Comparison of ENCODE assay signal across 8 cellular contexts in the genomic region with DNA sequence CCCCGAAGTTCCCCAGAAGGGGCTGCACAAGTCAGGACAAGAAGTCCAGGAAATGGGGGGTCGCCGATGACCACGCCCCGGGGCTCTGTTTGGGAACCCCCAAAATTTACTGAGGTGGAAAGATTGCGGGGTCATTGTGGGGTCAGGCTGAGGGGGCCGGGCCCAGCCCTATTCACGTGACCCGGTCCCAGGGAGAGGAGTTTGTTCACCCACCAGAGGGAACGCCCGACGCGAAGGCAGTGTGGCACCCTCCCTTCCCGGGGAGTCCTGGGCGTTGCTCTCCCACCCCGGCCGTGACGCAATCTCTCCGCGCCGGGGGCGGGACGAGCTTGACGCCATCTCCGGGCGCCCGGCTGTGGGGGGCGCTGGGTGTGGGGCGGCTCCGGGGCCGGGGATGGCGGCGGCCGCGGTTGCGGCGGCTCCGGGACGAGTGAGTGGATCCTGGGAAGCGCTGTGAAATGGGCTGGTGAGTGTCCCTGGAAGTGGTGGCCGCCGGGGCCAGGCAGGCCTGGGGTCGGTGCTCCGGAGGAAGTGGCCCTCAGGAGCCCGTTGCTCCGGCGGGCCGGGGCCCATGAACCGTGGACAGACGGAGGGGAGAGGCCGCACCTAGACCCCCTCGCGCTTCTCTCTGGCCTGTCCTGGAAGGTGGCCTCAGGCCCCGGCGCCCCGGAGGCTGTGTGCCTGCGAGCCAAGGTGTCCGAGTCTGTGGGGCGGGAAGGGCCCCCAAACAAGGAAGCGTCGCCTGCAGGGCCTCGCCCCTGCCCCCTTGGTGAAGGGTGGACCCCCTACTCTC. TPM values are rescaled to one million over a fixed set of nuclear protein-coding genes. Genes with fewer than 3 reads are reported as not detected.
DNase-seq lines count a peak whose midpoint lies in the region; ATAC-seq and TF ChIP-seq lines count a peak whose summit lies in the region.

A gene with protein sequence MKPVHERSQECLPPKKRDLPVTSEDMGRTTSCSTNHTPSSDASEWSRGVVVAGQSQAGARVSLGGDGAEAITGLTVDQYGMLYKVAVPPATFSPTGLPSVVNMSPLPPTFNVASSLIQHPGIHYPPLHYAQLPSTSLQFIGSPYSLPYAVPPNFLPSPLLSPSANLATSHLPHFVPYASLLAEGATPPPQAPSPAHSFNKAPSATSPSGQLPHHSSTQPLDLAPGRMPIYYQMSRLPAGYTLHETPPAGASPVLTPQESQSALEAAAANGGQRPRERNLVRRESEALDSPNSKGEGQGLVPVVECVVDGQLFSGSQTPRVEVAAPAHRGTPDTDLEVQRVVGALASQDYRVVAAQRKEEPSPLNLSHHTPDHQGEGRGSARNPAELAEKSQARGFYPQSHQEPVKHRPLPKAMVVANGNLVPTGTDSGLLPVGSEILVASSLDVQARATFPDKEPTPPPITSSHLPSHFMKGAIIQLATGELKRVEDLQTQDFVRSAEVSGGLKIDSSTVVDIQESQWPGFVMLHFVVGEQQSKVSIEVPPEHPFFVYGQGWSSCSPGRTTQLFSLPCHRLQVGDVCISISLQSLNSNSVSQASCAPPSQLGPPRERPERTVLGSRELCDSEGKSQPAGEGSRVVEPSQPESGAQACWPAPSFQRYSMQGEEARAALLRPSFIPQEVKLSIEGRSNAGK (plus strand): TSS at position 338 of the 793 bp plus-strand sequence. CDS start 3,765 bp downstream, outside the sequence.

- H2AFZ ChIP-seq in neural cell (ENCODE audit: low read depth, low read length), result peak within 1 kb of the TSS; percentile 85

- peaks cover 43% of the 10 kb centered on the region for H3K4me1 Mint-ChIP-seq in stimulated activated naive CD8-positive, alpha-beta T cell treated with anti-CD3 and anti-CD28 coated beads, Interleukin-15, amount 100 ng/mL, for 72 hours

- H3K27ac Mint-ChIP-seq in stimulated activated naive CD8-positive, alpha-beta T cell treated with anti-CD3 and anti-CD28 coated beads, Interleukin-15, amount 100 ng/mL, for 72 hours, result peak within 1 kb of the TSS; percentile 96 to 97

- no peaks in the 10 kb centered on the region for H3K36me3 ChIP-seq in neural cell (ENCODE audit: insufficient read depth, low read length)

- H3K9me2 ChIP-seq in neural cell (ENCODE audit: insufficient read depth, low read length), result no peaks in the 10 kb centered on the region

- TF ChIP-seq EP300 in neural cell (conservative IDR thresholded peaks at IDR 0.05; ENCODE audit: poor library complexity, severe bottlenecking), result peak; percentile 78

- H3K27ac ChIP-seq in neural cell (ENCODE audit: low read length), result peak within 1 kb of the TSS; percentile 52

- H3K79me2 ChIP-seq in neural cell (replicated peaks; ENCODE audit: insufficient read depth, low read length), result peaks cover 25% of the 10 kb centered on the region

- H3K27me3 Mint-ChIP-seq in stimulated activated naive CD8-positive, alpha-beta T cell treated with anti-CD3 and anti-CD28 coated beads, Interleukin-15, amount 100 ng/mL, for 72 hours, result no peaks in the 10 kb centered on the region

- no peaks in the 10 kb centered on the region for H3K9me3 ChIP-seq in neural cell (ENCODE audit: low read length)

- ATAC-seq in stimulated activated naive CD8-positive, alpha-beta T cell treated with anti-CD3 and anti-CD28 coated beads, Interleukin-15, amount 100 ng/mL, for 72 hours, result peak; percentile 92

- no peaks in the 10 kb centered on the region for H3K9me3 Mint-ChIP-seq in stimulated activated naive CD8-positive, alpha-beta T cell treated with anti-CD3 and anti-CD28 coated beads, Interleukin-15, amount 100 ng/mL, for 72 hours

- peak within 1 kb of the TSS; percentile 95 for H3K4me3 Mint-ChIP-seq in stimulated activated naive CD8-positive, alpha-beta T cell treated with anti-CD3 and anti-CD28 coated beads, Interleukin-15, amount 100 ng/mL, for 72 hours

- DNase-seq in EL, result peak; percentile 90
- DNase-seq in GOT3 (lab: John Stamatoyannopoulos, UW), result peak; percentile 59
- DNase-seq in LHCN-M2 (ENCODE audit: low read depth), result peak; percentile 89
- DNase-seq in activated effector memory CD4-positive, alpha-beta T cell treated with anti-CD3 and anti-CD28 coated beads, Interleukin-2, amount 50 U/mL, for 16 hours, result peak; percentile 98
- peak; percentile 92 for DNase-seq in fibroblast of villous mesenchyme (ENCODE audit: low read depth)
- DNase-seq in stimulated activated naive CD8-positive, alpha-beta T cell treated with anti-CD3 and anti-CD28 coated beads, Interleukin-15, amount 100 ng/mL, for 72 hours, result peak; percentile 94

- no peak for TF ChIP-seq RAD21 in neural cell (conservative IDR thresholded peaks at IDR 0.05)

- peak within 1 kb of the TSS; percentile 95 for H3K4me3 ChIP-seq in fibroblast of villous mesenchyme (ENCODE audit: low read depth, low read length)
- H3K4me3 ChIP-seq in neural cell (ENCODE audit: low read length), result peak within 1 kb of the TSS; percentile 86

- no peaks in the 10 kb centered on the region for H3K27me3 ChIP-seq in neural cell (ENCODE audit: insufficient read depth, low read depth, low read length)

- H3K9ac ChIP-seq in neural cell (ENCODE audit: low read length), result peak within 1 kb of the TSS; percentile 94

- peak; percentile 95 for TF ChIP-seq POLR2A in Raji (IDR thresholded peaks at IDR 0.05; ENCODE audit: insufficient read depth, low read depth, low read length)

- peak within 1 kb of the TSS; percentile 88 for H3K4me2 ChIP-seq in neural cell (ENCODE audit: low read length)

- TF ChIP-seq CTCF in fibroblast of villous mesenchyme (IDR thresholded peaks at IDR 0.05; ENCODE audit: insufficient read depth, low read depth, low read length) (no peak), neural cell (IDR thresholded peaks at IDR 0.05; ENCODE audit: poor library complexity, severe bottlenecking) (peak; percentile 34)

- no peaks in the 10 kb centered on the region for H4K20me1 ChIP-seq in neural cell (ENCODE audit: insufficient read depth)

- no peaks in the 10 kb centered on the region for H3F3A ChIP-seq in neural cell (ENCODE audit: insufficient read depth, low read length, poor library complexity, severe bottlenecking)

TF ChIP-seq in neural cell, 6 proteins besides CTCF, POLR2A, EP300 and RAD21:
- TF ChIP-seq POLR2AphosphoS5 (IDR thresholded peaks at IDR 0.05), result peak; percentile 96
- no peak for TF ChIP-seq SMC3 (conservative IDR thresholded peaks at IDR 0.05; ENCODE audit: poor library complexity)
- TF ChIP-seq, protein P1, sequence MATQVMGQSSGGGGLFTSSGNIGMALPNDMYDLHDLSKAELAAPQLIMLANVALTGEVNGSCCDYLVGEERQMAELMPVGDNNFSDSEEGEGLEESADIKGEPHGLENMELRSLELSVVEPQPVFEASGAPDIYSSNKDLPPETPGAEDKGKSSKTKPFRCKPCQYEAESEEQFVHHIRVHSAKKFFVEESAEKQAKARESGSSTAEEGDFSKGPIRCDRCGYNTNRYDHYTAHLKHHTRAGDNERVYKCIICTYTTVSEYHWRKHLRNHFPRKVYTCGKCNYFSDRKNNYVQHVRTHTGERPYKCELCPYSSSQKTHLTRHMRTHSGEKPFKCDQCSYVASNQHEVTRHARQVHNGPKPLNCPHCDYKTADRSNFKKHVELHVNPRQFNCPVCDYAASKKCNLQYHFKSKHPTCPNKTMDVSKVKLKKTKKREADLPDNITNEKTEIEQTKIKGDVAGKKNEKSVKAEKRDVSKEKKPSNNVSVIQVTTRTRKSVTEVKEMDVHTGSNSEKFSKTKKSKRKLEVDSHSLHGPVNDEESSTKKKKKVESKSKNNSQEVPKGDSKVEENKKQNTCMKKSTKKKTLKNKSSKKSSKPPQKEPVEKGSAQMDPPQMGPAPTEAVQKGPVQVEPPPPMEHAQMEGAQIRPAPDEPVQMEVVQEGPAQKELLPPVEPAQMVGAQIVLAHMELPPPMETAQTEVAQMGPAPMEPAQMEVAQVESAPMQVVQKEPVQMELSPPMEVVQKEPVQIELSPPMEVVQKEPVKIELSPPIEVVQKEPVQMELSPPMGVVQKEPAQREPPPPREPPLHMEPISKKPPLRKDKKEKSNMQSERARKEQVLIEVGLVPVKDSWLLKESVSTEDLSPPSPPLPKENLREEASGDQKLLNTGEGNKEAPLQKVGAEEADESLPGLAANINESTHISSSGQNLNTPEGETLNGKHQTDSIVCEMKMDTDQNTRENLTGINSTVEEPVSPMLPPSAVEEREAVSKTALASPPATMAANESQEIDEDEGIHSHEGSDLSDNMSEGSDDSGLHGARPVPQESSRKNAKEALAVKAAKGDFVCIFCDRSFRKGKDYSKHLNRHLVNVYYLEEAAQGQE (IDR thresholded peaks at IDR 0.05; ENCODE audit: borderline replicate concordance), result peak; percentile 23
- TF ChIP-seq TAF1 (IDR thresholded peaks at IDR 0.05; ENCODE audit: low read depth), result peak; percentile 61
- TF ChIP-seq MXI1 (conservative IDR thresholded peaks at IDR 0.05; ENCODE audit: poor library complexity, severe bottlenecking), result peak; percentile 74
- no peak for TF ChIP-seq EZH2 (IDR thresholded peaks at IDR 0.05; ENCODE audit: borderline replicate concordance, insufficient read depth, low read length, poor library complexity, severe bottlenecking)

RNA-seq across cellular contexts. Expression of the gene that starts here (rescaled TPM):
- total RNA-seq in LHCN-M2 (2014; rRNA removed), result 7.3 and 11.5 TPM in 2 replicates
- 8.5 TPM for polyA plus RNA-seq in LHCN-M2 (2012)
- 15.1 and 15.5 TPM in 2 replicates for total RNA-seq in fibroblast of villous mesenchyme
- polyA plus RNA-seq in neural cell, result 8.1 and 9.5 TPM in 2 replicates
- 24.9 and 26.3 TPM in 2 replicates for polyA minus RNA-seq in neural cell

Comparison
In these comparisons a context has a peak if more than half of its experiments do, and no peak if none do; other contexts are left out.
1. Peak in every context shown above with its lines: DNase-seq, ATAC-seq, H3K4me3 ChIP-seq and H3K27ac ChIP-seq.